Comparison of ENCODE assay signal across 9 cellular contexts in the genomic region with DNA sequence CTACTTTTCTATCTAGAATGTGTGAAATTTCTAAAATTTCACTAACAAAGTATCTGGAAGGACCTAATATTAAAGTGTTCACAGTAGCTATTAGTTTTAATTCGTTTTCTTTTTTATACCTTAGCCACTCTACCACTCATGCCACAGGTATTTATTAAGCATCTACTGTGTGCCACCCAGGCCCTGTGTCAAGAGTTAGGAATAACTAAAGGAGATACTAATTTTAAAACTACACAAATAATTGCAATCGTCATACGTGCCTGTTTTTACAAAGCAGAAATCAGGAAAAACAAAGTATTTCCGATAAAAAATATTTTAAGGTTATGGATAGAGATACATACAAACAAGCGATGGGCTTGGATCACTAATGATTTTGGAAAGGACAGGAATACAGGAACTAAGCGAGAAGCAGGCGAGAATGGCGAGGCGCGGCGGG. TPM values are rescaled to one million over a fixed set of nuclear protein-coding genes. Genes with fewer than 3 reads are reported as not detected.
DNase-seq lines count a peak whose midpoint lies in the region; ATAC-seq and TF ChIP-seq lines count a peak whose summit lies in the region.
"Had no signal": no experiment of that assay in that cellular context is flagged by ENCODE, and none has a peak within 500 bp of the region (broad histone marks: within the 10 kb centered on the region; RNA-seq: fewer than 3 reads in every experiment).

No MANE protein-coding gene starts in this region.

- H3K4me1 ChIP-seq in BE2C (no peaks in the 10 kb centered on the region; the same call in 1 of the 2 replicates), mucosa of descending colon (ENCODE audit: low read depth) (peaks cover 21% of the 10 kb centered on the region)

- no peaks in the 10 kb centered on the region for H3K27me3 Mint-ChIP-seq in natural killer cell treated with Interleukin-12 subunit alpha and Interleukin-12 subunit beta and Interleukin-15 and Interleukin-18, amount 100 ng/mL, for 72 hours

- H3K9me3 Mint-ChIP-seq in natural killer cell treated with Interleukin-12 subunit alpha and Interleukin-12 subunit beta and Interleukin-15 and Interleukin-18, amount 100 ng/mL, for 72 hours, result no peaks in the 10 kb centered on the region

- H3K27me3 ChIP-seq in BE2C (no peaks in the 10 kb centered on the region), MG63 (no peaks in the 10 kb centered on the region), dorsolateral prefrontal cortex (no peaks in the 10 kb centered on the region)

- H3K4me3 ChIP-seq in BE2C (ENCODE audit: low read depth, low read length) (peak overlapping the region; percentile 26), MG63 (peak overlapping the region; percentile 99), dorsolateral prefrontal cortex (peak overlapping the region; percentile 63 to 95 (median 87)), mucosa of descending colon (no peak overlapping the region)

- H3K27ac ChIP-seq in dorsolateral prefrontal cortex, result peak overlapping the region in 58 of 59 donors; percentile 41 to 93 (median 85)

- H3K27ac Mint-ChIP-seq in natural killer cell treated with Interleukin-12 subunit alpha and Interleukin-12 subunit beta and Interleukin-15 and Interleukin-18, amount 100 ng/mL, for 72 hours, result peak overlapping the region; percentile 33 to 73

- DNase-seq in BE2C (no peak), MG63 (no peak), dorsolateral prefrontal cortex (no peak), occipital lobe (lab: John Stamatoyannopoulos, UW) (no peak), mucosa of descending colon (no peak)
- no peak for DNase-seq in natural killer cell treated with Interleukin-12 subunit alpha and Interleukin-12 subunit beta and Interleukin-15 and Interleukin-18, amount 100 ng/mL, for 72 hours (ENCODE audit: low spot score)
- no peak for DNase-seq in stimulated activated CD4-positive, alpha-beta T cell treated with anti-CD3 and anti-CD28 coated beads, Interleukin-2, amount 100 ng/mL, for 48 hours

- no peak for ATAC-seq in natural killer cell treated with Interleukin-12 subunit alpha and Interleukin-12 subunit beta and Interleukin-15 and Interleukin-18, amount 100 ng/mL, for 72 hours
- ATAC-seq in HG03354 (IDR thresholded peaks at IDR 0.05; ENCODE audit: poor library complexity, severe bottlenecking, unreplicated experiment), result no peak
- no peak for ATAC-seq in mucosa of descending colon

- peaks cover 8% of the 10 kb centered on the region for H3K9me3 ChIP-seq in BE2C
- peaks cover 3% of the 10 kb centered on the region; the same call in 1 of the 2 replicates for H3K9me3 ChIP-seq in MG63
- no peaks in the 10 kb centered on the region for H3K9me3 ChIP-seq in mucosa of descending colon

- H3K4me3 Mint-ChIP-seq in natural killer cell treated with Interleukin-12 subunit alpha and Interleukin-12 subunit beta and Interleukin-15 and Interleukin-18, amount 100 ng/mL, for 72 hours, result peak overlapping the region; percentile 81

- peaks cover 12 to 24% of the 10 kb centered on the region in 2 donors for H3K4me1 Mint-ChIP-seq in natural killer cell treated with Interleukin-12 subunit alpha and Interleukin-12 subunit beta and Interleukin-15 and Interleukin-18, amount 100 ng/mL, for 72 hours (ENCODE audit: low read depth in 2 of 2)

- H3K36me3 Mint-ChIP-seq in natural killer cell treated with Interleukin-12 subunit alpha and Interleukin-12 subunit beta and Interleukin-15 and Interleukin-18, amount 100 ng/mL, for 72 hours, result no peaks in the 10 kb centered on the region

- no peak for TF ChIP-seq CTCF in BE2C (IDR thresholded peaks at IDR 0.05; ENCODE audit: low read depth, low read length)
- TF ChIP-seq CTCF in dorsolateral prefrontal cortex (IDR thresholded peaks at IDR 0.05 in 54 of 56, conservative IDR thresholded peaks at IDR 0.05 in 2 of 56; ENCODE audit: low read depth in 1 of 56, partially characterized antibody in 56 of 56), result no peak
- TF ChIP-seq CTCF in mucosa of descending colon (IDR thresholded peaks at IDR 0.05), result no peak

- intact Hi-C loops in dorsolateral prefrontal cortex (cut with DNase I) (loop anchor here in 1 of 2 donors (2.0 kb wide), 1 partner anchor 15 kb away; no protein-coding TSS in a partner anchor), mucosa of descending colon (cut with DNase I, micrococcal nuclease) (no loop called here)

- H3K36me3 ChIP-seq in BE2C (peaks cover 7% of the 10 kb centered on the region), MG63 (peaks cover 29% of the 10 kb centered on the region), mucosa of descending colon (ENCODE audit: low read depth) (no peaks in the 10 kb centered on the region)

RNA-seq across cellular contexts. Expression of gene EEF2K, which starts 0.5 kb away (rescaled TPM):
- polyA plus RNA-seq in BE2C (2012; ENCODE audit: insufficient read depth, insufficient read length, low read depth), result 8.8 TPM
- 11.5 and 27.1 TPM in 2 replicates for total RNA-seq in MG63 (2014; rRNA removed; shearing (Covaris generic); ENCODE audit: low replicate concordance)
- total RNA-seq in dorsolateral prefrontal cortex, result 10 to 100 TPM; 14.7 to 60.6 (median 28.2) TPM
- 10 to 100 TPM; 13.7 to 42.6 TPM for total RNA-seq in natural killer cell treated with Interleukin-12 subunit alpha and Interleukin-12 subunit beta and Interleukin-15 and Interleukin-18, amount 100 ng/mL, for 72 hours
- total RNA-seq in occipital lobe, result 10.9 TPM
- total RNA-seq in mucosa of descending colon, result 10 to 100 TPM; 38.6 to 60.8 (median 39.7) TPM

RNA-seq across cellular contexts. Expression of gene SDR42E2, which starts 43.3 kb away (rescaled TPM):
- polyA plus RNA-seq in BE2C (2012; ENCODE audit: insufficient read depth, insufficient read length, low read depth), result not detected
- total RNA-seq in MG63 (2014; rRNA removed; shearing (Covaris generic); ENCODE audit: low replicate concordance), result not detected in 2 replicates
- 1 to 10 TPM in 30 of 120 experiments, under 1 TPM in 89, not detected in 1; 0.14 to 1.9 (median 0.70) TPM for total RNA-seq in dorsolateral prefrontal cortex
- under 1 TPM in 1 of 2 donors, not detected in 1; 0.22 TPM for total RNA-seq in natural killer cell treated with Interleukin-12 subunit alpha and Interleukin-12 subunit beta and Interleukin-15 and Interleukin-18, amount 100 ng/mL, for 72 hours
- total RNA-seq in occipital lobe, result not detected
- total RNA-seq in mucosa of descending colon, result not detected
- total RNA-seq: frontal cortex had no signal
